In the genomic region with DNA sequence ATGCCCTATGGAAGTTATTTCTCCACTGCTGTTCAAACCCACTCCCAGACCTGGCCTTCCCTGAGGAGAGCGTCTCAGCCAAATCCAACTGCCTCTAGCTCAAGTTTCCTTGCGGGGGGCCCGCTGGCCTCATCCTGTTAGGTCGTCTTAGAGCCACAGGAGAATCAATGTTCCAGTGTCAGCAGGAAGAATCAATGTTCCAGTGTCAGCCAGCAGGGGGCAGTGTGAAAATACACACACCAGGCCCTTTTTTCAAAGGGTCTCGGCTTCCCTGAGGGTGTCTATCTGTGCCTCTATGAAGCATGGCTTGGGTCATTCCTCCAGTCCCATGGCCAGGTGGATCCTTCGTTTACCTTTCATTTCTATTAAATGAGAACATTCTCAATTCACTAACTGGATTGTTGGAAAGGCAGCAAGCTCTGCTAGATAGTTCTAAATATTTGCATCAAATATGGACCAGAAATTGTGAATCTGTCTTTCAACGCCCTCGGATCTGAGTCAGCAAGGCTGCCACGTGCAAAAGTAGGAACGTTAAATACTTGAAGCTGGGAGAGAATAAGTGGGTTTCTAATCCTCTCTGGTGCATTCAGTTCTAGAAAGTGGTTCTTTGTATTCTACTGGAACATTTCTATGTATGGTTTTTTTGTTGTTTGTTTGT, we compare ENCODE assay signal across 8 cellular contexts. TPM values are rescaled to one million over a fixed set of nuclear protein-coding genes. Genes with fewer than 3 reads are reported as not detected.
A peak's percentile ranks its signal among the peaks of the same experiment; 100 is the strongest.
DNase-seq lines count a peak whose midpoint lies in the region; ATAC-seq, FAIRE-seq and TF ChIP-seq lines count a peak whose summit lies in the region.

No MANE protein-coding gene starts in this region.

- H3K4me1 ChIP-seq in endothelial cell of umbilical vein (ENCODE audit: control insufficient read depth, extremely low read depth, insufficient read depth, low read length) (no peaks in the 10 kb centered on the region), osteoblast (ENCODE audit: insufficient read depth, low read length) (no peaks in the 10 kb centered on the region), upper lobe of right lung (no peaks in the 10 kb centered on the region)

- no peaks in the 10 kb centered on the region for H3K9me1 ChIP-seq in endothelial cell of umbilical vein (replicated peaks; ENCODE audit: control insufficient read depth, extremely low read depth, insufficient read depth, low read length)

- TF ChIP-seq CTCF in endothelial cell of umbilical vein (IDR thresholded peaks at IDR 0.05; ENCODE audit: extremely low read depth in 1 of 2, insufficient read depth in 1 of 2, low read depth in 1 of 2, low read length in 2 of 2): peak; percentile 78 to 81
- peak; percentile 88 for TF ChIP-seq CTCF in osteoblast (IDR thresholded peaks at IDR 0.05; ENCODE audit: extremely low read depth, low read depth, low read length)
- TF ChIP-seq CTCF in upper lobe of right lung (IDR thresholded peaks at IDR 0.05): peak; percentile 83

- peak; percentile 74 for ATAC-seq in upper lobe of right lung
- no peak for ATAC-seq in HG03354 (IDR thresholded peaks at IDR 0.05; ENCODE audit: poor library complexity, severe bottlenecking, unreplicated experiment)

- no peak overlapping the region for H2AFZ ChIP-seq in endothelial cell of umbilical vein (ENCODE audit: low read depth, low read length)
- H2AFZ ChIP-seq in osteoblast (ENCODE audit: low read length): no peak overlapping the region

- intact Hi-C loops in endothelial cell of umbilical vein (cut with micrococcal nuclease) (loop anchor here (1.0 to 5.0 kb wide), 2 partner anchors 215 to 361 kb away; no protein-coding TSS in a partner anchor), upper lobe of right lung (cut with DNase I) (no loop called here)

- CTCF ChIA-PET in endothelial cell of umbilical vein (lab: Charles Lee): interaction anchor here (0.5 to 4.3 kb wide), 17 partner anchors 8 to 451 kb away, joined by 3 to 28 read pairs (median 5); no protein-coding TSS in a partner anchor

- no peak for TF ChIP-seq POLR2A in endothelial cell of umbilical vein (IDR thresholded peaks at IDR 0.05; ENCODE audit: low read depth, low read length)

- H3K27me3 ChIP-seq in endothelial cell of umbilical vein (ENCODE audit: control insufficient read depth in 2 of 2, insufficient read depth in 2 of 2, low read length in 2 of 2) (peaks cover 11 to 14% of the 10 kb centered on the region in 2 experiments), osteoblast (ENCODE audit: insufficient read depth, low read length) (peaks cover 18% of the 10 kb centered on the region), upper lobe of right lung (no peaks in the 10 kb centered on the region)

- H3K9me3 ChIP-seq in endothelial cell of umbilical vein (replicated peaks; ENCODE audit: control insufficient read depth, insufficient read depth, low read length) (no peaks in the 10 kb centered on the region), osteoblast (ENCODE audit: low read depth, low read length) (no peaks in the 10 kb centered on the region), upper lobe of right lung (no peaks in the 10 kb centered on the region)

- H3K79me2 ChIP-seq in endothelial cell of umbilical vein (ENCODE audit: control insufficient read depth, insufficient read depth, low read length): no peaks in the 10 kb centered on the region
- no peaks in the 10 kb centered on the region for H3K79me2 ChIP-seq in osteoblast (ENCODE audit: insufficient read depth, low read length)

- no peak overlapping the region for H3K9ac ChIP-seq in endothelial cell of umbilical vein (replicated peaks; ENCODE audit: extremely low read depth, insufficient read depth, low read length)

- no TSS peak for BruUV-seq in endothelial cell of umbilical vein (replicated peaks; lab: Mats Ljungman, UMichigan)

- DNase-seq in NCI-H446 (lab: John Stamatoyannopoulos, UW) (peak; percentile 32 to 69), NCI-H446 treated with DMSO at 0.1 percent for 48 hours (lab: John Stamatoyannopoulos, UW) (no peak), NCI-H460 (ENCODE audit: extremely low read depth, low read depth) (peak; percentile 31), endothelial cell of umbilical vein (ENCODE audit: low read depth, low spot score) (peak; percentile 52), osteoblast (ENCODE audit: insufficient read length, low spot score, missing footprints) (no peak), upper lobe of right lung (no peak)
- peak; percentile 32 to 51 for DNase-seq in activated CD8-positive, alpha-beta memory T cell treated with anti-CD3 and anti-CD28 coated beads for 1 hour (ENCODE audit: extremely low read depth in 1 of 2, low read depth in 1 of 2)

- H3K4me3 ChIP-seq in endothelial cell of umbilical vein (replicated peaks in 1 of 3; ENCODE audit: insufficient read depth in 1 of 3, low read depth in 1 of 3, low read length in 3 of 3): no peak overlapping the region
- H3K4me3 ChIP-seq in osteoblast (ENCODE audit: insufficient read depth, low read length): no peak overlapping the region
- H3K4me3 ChIP-seq in upper lobe of right lung: no peak overlapping the region

- POLR2A ChIA-PET in endothelial cell of umbilical vein (lab: Charles Lee): no interaction called here

- H3K4me2 ChIP-seq in endothelial cell of umbilical vein (ENCODE audit: insufficient read depth, low read length) (no peak overlapping the region), osteoblast (ENCODE audit: insufficient read depth, low read length) (no peak overlapping the region)

- H4K20me1 ChIP-seq in endothelial cell of umbilical vein (replicated peaks; ENCODE audit: control insufficient read depth, extremely low read depth, insufficient read depth, low read length) (no peaks in the 10 kb centered on the region), osteoblast (ENCODE audit: insufficient read depth, low read length) (no peaks in the 10 kb centered on the region)

- no peak overlapping the region for H3K27ac ChIP-seq in endothelial cell of umbilical vein (ENCODE audit: insufficient read depth, low read depth, low read length)
- H3K27ac ChIP-seq in osteoblast (ENCODE audit: low read depth, low read length): no peak overlapping the region
- H3K27ac ChIP-seq in upper lobe of right lung: no peak overlapping the region

- peak; percentile 15 for FAIRE-seq in endothelial cell of umbilical vein (lab: Jason Lieb, UNC)

- no peaks in the 10 kb centered on the region for H3K36me3 ChIP-seq in endothelial cell of umbilical vein (ENCODE audit: control insufficient read depth in 2 of 2, extremely low read depth in 1 of 2, insufficient read depth in 2 of 2, low read length in 2 of 2)
- no peaks in the 10 kb centered on the region for H3K36me3 ChIP-seq in osteoblast (ENCODE audit: insufficient read depth, low read length)
- no peaks in the 10 kb centered on the region for H3K36me3 ChIP-seq in upper lobe of right lung

- dilution Hi-C loops in endothelial cell of umbilical vein (cut with MboI; ENCODE audit: extremely low pct_ligation_motif_present, low sequenced_read_pairs): no loop called here

TF ChIP-seq in endothelial cell of umbilical vein, 7 proteins besides CTCF, POLR2A, EP300 and RAD21:
- TF ChIP-seq GATA2 (IDR thresholded peaks at IDR 0.05; ENCODE audit: insufficient read depth, insufficient read length, low read depth, low read length) (no peak), MYC (IDR thresholded peaks at IDR 0.05; ENCODE audit: low read depth, low read length) (no peak), EZH2 (IDR thresholded peaks at IDR 0.05; ENCODE audit: borderline replicate concordance, low read depth, low read length, severe bottlenecking) (no peak), MAX (IDR thresholded peaks at IDR 0.05; ENCODE audit: insufficient read depth, insufficient read length) (no peak), POLR2AphosphoS5 (IDR thresholded peaks at IDR 0.05; ENCODE audit: insufficient read depth, low read depth, low read length) (no peak), FOS (IDR thresholded peaks at IDR 0.05; ENCODE audit: borderline replicate concordance, insufficient read depth, low read length) (no peak), JUN (IDR thresholded peaks at IDR 0.05; ENCODE audit: borderline replicate concordance, insufficient read depth, insufficient read length, low read depth) (no peak)

RNA-seq across cellular contexts. Expression of gene PRND, which starts 19.2 kb away (rescaled TPM):
- not detected in 2 replicates for total RNA-seq in NCI-H460 (2014; rRNA removed; shearing (Covaris generic))
- not detected in 2 replicates for polyA plus RNA-seq in NCI-H460 (2014; cell fraction: nucleus; rRNA removed)
- total RNA-seq in endothelial cell of umbilical vein: 0.18 and 0.28 TPM in 2 replicates
- polyA plus RNA-seq in endothelial cell of umbilical vein: not detected in 2 replicates
- 0.01 TPM in 1 of 2 replicates, not detected in the other for polyA plus RNA-seq in endothelial cell of umbilical vein (2011; cell fraction: cytosol; rRNA removed)
- not detected in 2 replicates for polyA plus RNA-seq in endothelial cell of umbilical vein (2011; cell fraction: nucleus; rRNA removed)
- not detected in 2 replicates for polyA plus RNA-seq in endothelial cell of umbilical vein (2012)
- 0.07 TPM in 1 of 2 replicates, not detected in the other for polyA minus RNA-seq in endothelial cell of umbilical vein
- polyA minus RNA-seq in endothelial cell of umbilical vein (2011; cell fraction: cytosol; rRNA and poly(A)+ RNA removed): not detected
- polyA minus RNA-seq in endothelial cell of umbilical vein (2011; cell fraction: nucleus; rRNA and poly(A)+ RNA removed): not detected in 2 replicates
- not detected in 2 replicates for total RNA-seq in osteoblast
- total RNA-seq in upper lobe of right lung: 0.43 TPM

RNA-seq across cellular contexts. Expression of gene PRNP, which starts 54.6 kb away (rescaled TPM):
- total RNA-seq in NCI-H460 (2014; rRNA removed; shearing (Covaris generic)): 217 and 230 TPM in 2 replicates
- polyA plus RNA-seq in NCI-H460 (2014; cell fraction: nucleus; rRNA removed): 155 and 164 TPM in 2 replicates
- total RNA-seq in endothelial cell of umbilical vein (74.4 and 83.0 TPM in 2 replicates), osteoblast (139 and 143 TPM in 2 replicates), upper lobe of right lung (96.2 TPM)
- polyA plus RNA-seq in endothelial cell of umbilical vein: 93.4 and 96.4 TPM in 2 replicates
- 93.5 and 94.5 TPM in 2 replicates for polyA plus RNA-seq in endothelial cell of umbilical vein (2011; cell fraction: cytosol; rRNA removed)
- 42.0 and 49.8 TPM in 2 replicates for polyA plus RNA-seq in endothelial cell of umbilical vein (2011; cell fraction: nucleus; rRNA removed)
- 108 and 122 TPM in 2 replicates for polyA plus RNA-seq in endothelial cell of umbilical vein (2012)
- 170 and 175 TPM in 2 replicates for polyA minus RNA-seq in endothelial cell of umbilical vein
- polyA minus RNA-seq in endothelial cell of umbilical vein (2011; cell fraction: cytosol; rRNA and poly(A)+ RNA removed): 49.5 TPM
- polyA minus RNA-seq in endothelial cell of umbilical vein (2011; cell fraction: nucleus; rRNA and poly(A)+ RNA removed): 21.2 and 32.1 TPM in 2 replicates

Comparison
In these comparisons a context has a peak if more than half of its experiments do, and no peak if none do; other contexts are left out.
1. DNase-seq: peak in NCI-H446 (2 of 2), NCI-H460 (single experiment), activated CD8-positive, alpha-beta memory T cell treated with anti-CD3 and anti-CD28 coated beads for 1 hour (2 of 2) and endothelial cell of umbilical vein (single experiment); none in NCI-H446 treated with DMSO at 0.1 percent for 48 hours (single experiment), osteoblast (single experiment) and upper lobe of right lung (single experiment).
2. Peak in every context shown above with its lines, with median percentiles within 50 percentile points of each other: CTCF ChIP-seq.